ENCODE assay signal across 2 cellular contexts in genomic region chr9:22548625-22549024, GRCh38.
TF ChIP-seq lines count a peak whose summit lies in the region.

No MANE protein-coding gene starts in this region.

TF ChIP-seq in GM23338, 12 proteins besides CTCF, POLR2A, EP300 and RAD21 (continued from another document):
- TF ChIP-seq, protein P1, sequence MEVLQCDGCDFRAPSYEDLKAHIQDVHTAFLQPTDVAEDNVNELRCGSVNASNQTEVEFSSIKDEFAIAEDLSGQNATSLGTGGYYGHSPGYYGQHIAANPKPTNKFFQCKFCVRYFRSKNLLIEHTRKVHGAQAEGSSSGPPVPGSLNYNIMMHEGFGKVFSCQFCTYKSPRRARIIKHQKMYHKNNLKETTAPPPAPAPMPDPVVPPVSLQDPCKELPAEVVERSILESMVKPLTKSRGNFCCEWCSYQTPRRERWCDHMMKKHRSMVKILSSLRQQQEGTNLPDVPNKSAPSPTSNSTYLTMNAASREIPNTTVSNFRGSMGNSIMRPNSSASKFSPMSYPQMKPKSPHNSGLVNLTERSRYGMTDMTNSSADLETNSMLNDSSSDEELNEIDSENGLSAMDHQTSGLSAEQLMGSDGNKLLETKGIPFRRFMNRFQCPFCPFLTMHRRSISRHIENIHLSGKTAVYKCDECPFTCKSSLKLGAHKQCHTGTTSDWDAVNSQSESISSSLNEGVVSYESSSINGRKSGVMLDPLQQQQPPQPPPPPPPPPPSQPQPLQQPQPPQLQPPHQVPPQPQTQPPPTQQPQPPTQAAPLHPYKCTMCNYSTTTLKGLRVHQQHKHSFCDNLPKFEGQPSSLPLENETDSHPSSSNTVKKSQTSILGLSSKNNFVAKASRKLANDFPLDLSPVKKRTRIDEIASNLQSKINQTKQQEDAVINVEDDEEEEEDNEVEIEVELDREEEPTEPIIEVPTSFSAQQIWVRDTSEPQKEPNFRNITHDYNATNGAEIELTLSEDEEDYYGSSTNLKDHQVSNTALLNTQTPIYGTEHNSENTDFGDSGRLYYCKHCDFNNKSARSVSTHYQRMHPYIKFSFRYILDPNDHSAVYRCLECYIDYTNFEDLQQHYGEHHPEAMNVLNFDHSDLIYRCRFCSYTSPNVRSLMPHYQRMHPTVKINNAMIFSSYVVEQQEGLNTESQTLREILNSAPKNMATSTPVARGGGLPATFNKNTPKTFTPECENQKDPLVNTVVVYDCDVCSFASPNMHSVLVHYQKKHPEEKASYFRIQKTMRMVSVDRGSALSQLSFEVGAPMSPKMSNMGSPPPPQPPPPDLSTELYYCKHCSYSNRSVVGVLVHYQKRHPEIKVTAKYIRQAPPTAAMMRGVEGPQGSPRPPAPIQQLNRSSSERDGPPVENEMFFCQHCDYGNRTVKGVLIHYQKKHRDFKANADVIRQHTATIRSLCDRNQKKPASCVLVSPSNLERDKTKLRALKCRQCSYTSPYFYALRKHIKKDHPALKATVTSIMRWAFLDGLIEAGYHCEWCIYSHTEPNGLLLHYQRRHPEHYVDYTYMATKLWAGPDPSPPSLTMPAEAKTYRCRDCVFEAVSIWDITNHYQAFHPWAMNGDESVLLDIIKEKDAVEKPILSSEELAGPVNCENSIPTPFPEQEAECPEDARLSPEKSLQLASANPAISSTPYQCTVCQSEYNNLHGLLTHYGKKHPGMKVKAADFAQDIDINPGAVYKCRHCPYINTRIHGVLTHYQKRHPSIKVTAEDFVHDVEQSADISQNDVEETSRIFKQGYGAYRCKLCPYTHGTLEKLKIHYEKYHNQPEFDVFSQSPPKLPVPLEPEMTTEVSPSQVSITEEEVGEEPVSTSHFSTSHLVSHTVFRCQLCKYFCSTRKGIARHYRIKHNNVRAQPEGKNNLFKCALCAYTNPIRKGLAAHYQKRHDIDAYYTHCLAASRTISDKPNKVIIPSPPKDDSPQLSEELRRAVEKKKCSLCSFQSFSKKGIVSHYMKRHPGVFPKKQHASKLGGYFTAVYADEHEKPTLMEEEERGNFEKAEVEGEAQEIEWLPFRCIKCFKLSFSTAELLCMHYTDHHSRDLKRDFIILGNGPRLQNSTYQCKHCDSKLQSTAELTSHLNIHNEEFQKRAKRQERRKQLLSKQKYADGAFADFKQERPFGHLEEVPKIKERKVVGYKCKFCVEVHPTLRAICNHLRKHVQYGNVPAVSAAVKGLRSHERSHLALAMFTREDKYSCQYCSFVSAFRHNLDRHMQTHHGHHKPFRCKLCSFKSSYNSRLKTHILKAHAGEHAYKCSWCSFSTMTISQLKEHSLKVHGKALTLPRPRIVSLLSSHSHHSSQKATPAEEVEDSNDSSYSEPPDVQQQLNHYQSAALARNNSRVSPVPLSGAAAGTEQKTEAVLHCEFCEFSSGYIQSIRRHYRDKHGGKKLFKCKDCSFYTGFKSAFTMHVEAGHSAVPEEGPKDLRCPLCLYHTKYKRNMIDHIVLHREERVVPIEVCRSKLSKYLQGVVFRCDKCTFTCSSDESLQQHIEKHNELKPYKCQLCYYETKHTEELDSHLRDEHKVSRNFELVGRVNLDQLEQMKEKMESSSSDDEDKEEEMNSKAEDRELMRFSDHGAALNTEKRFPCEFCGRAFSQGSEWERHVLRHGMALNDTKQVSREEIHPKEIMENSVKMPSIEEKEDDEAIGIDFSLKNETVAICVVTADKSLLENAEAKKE (CRISPR knock-in tag; IDR thresholded peaks at IDR 0.05) = 0 out of 2 replicates have a peak, but pooled peaks have one; percentile 14
TF ChIP-seq in GM23338: peak in this region for 1.

TF ChIP-seq in H1, 55 proteins besides CTCF, POLR2A, EP300 and RAD21 (continued from another document):
- no peak for TF ChIP-seq ATF2 (IDR thresholded peaks at IDR 0.05; ENCODE audit: low read length)
- no peak for TF ChIP-seq RFX5 (IDR thresholded peaks at IDR 0.05; ENCODE audit: borderline replicate concordance, low read depth, low read length)
- no peak for TF ChIP-seq USF2 (IDR thresholded peaks at IDR 0.05; ENCODE audit: low read length)
- no peak for TF ChIP-seq CBX5 (IDR thresholded peaks at IDR 0.05; ENCODE audit: low read depth, low read length)
- no peak for TF ChIP-seq CHD2 (IDR thresholded peaks at IDR 0.05; ENCODE audit: low read length)
- TF ChIP-seq POLR2AphosphoS5 (IDR thresholded peaks at IDR 0.05; ENCODE audit: low read depth, low read length) = no peak
- TF ChIP-seq KDM1A (IDR thresholded peaks at IDR 0.05; ENCODE audit: borderline replicate concordance, low read length) = no peak
- TF ChIP-seq SIX5 (IDR thresholded peaks at IDR 0.05; ENCODE audit: low read depth, low read length) = no peak
- TF ChIP-seq ATF3 (IDR thresholded peaks at IDR 0.05; ENCODE audit: insufficient read depth, low read depth, low read length) = no peak
- TF ChIP-seq SAP30 (IDR thresholded peaks at IDR 0.05; ENCODE audit: insufficient read depth, insufficient replicate concordance, low read length) = no peak
